1 cellular context compared by ENCODE assay signal in the genomic region with DNA sequence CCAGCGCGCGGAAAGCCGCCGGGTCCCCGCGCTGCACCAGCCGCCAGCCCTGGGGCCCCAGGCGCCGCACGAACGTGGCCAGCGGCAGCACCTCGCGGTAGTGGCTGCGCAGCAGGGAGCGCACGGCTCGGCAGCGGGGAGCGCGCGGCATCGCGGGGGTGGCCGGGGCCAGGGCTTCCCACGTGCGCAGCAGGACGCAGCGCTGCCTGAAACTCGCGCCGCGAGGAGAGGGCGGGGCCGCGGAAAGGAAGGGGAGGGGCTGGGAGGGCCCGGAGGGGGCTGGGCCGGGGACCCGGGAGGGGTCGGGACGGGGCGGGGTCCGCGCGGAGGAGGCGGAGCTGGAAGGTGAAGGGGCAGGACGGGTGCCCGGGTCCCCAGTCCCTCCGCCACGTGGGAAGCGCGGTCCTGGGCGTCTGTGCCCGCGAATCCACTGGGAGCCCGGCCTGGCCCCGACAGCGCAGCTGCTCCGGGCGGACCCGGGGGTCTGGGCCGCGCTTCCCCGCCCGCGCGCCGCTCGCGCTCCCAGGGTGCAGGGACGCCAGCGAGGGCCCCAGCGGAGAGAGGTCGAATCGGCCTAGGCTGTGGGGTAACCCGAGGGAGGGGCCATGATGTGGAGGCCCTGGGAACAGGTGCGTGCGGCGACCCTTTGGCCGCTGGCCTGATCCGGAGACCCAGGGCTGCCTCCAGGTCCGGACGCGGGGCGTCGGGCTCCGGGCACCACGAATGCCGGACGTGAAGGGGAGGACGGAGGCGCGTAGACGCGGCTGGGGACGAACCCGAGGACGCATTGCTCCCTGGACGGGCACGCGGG.
TF ChIP-seq lines count a peak whose summit lies in the region.

A gene (minus strand): TSS at position 230 of the 811 bp plus-strand sequence. CDS start 79 bp downstream, at position 151.

TF ChIP-seq in WTC11, 78 proteins besides CTCF, POLR2A, EP300 and RAD21 (continued from another document and continues in another):
- TF ChIP-seq, protein P1, sequence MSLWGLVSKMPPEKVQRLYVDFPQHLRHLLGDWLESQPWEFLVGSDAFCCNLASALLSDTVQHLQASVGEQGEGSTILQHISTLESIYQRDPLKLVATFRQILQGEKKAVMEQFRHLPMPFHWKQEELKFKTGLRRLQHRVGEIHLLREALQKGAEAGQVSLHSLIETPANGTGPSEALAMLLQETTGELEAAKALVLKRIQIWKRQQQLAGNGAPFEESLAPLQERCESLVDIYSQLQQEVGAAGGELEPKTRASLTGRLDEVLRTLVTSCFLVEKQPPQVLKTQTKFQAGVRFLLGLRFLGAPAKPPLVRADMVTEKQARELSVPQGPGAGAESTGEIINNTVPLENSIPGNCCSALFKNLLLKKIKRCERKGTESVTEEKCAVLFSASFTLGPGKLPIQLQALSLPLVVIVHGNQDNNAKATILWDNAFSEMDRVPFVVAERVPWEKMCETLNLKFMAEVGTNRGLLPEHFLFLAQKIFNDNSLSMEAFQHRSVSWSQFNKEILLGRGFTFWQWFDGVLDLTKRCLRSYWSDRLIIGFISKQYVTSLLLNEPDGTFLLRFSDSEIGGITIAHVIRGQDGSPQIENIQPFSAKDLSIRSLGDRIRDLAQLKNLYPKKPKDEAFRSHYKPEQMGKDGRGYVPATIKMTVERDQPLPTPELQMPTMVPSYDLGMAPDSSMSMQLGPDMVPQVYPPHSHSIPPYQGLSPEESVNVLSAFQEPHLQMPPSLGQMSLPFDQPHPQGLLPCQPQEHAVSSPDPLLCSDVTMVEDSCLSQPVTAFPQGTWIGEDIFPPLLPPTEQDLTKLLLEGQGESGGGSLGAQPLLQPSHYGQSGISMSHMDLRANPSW (CRISPR knock-in tag; conservative IDR thresholded peaks at IDR 0.05; ENCODE audit: low read depth): 0 out of 2 replicates have a peak, but pooled peaks have one; percentile 43
- no peak for TF ChIP-seq MXD4 (CRISPR knock-in tag; IDR thresholded peaks at IDR 0.05; ENCODE audit: borderline replicate concordance)
- TF ChIP-seq EMX1 (CRISPR knock-in tag; IDR thresholded peaks at IDR 0.05): no peak
- TF ChIP-seq SMAD3 (CRISPR knock-in tag; IDR thresholded peaks at IDR 0.05; ENCODE audit: borderline replicate concordance): no peak
- TF ChIP-seq RELA (CRISPR knock-in tag; IDR thresholded peaks at IDR 0.05; ENCODE audit: borderline replicate concordance): peak; percentile 40; the same call in 1 of the 2 replicates
- TF ChIP-seq, protein P2, sequence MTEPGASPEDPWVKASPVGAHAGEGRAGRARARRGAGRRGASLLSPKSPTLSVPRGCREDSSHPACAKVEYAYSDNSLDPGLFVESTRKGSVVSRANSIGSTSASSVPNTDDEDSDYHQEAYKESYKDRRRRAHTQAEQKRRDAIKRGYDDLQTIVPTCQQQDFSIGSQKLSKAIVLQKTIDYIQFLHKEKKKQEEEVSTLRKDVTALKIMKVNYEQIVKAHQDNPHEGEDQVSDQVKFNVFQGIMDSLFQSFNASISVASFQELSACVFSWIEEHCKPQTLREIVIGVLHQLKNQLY (CRISPR knock-in tag; IDR thresholded peaks at IDR 0.05): no peak
- TF ChIP-seq JUN (CRISPR knock-in tag; IDR thresholded peaks at IDR 0.05): no peak
- TF ChIP-seq, protein P3, sequence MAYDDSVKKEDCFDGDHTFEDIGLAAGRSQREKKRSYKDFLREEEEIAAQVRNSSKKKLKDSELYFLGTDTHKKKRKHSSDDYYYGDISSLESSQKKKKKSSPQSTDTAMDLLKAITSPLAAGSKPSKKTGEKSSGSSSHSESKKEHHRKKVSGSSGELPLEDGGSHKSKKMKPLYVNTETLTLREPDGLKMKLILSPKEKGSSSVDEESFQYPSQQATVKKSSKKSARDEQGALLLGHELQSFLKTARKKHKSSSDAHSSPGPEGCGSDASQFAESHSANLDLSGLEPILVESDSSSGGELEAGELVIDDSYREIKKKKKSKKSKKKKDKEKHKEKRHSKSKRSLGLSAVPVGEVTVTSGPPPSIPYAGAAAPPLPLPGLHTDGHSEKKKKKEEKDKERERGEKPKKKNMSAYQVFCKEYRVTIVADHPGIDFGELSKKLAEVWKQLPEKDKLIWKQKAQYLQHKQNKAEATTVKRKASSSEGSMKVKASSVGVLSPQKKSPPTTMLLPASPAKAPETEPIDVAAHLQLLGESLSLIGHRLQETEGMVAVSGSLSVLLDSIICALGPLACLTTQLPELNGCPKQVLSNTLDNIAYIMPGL (CRISPR knock-in tag; IDR thresholded peaks at IDR 0.05): 0 out of 2 replicates have a peak, but pooled peaks have one; percentile 19
- peak; percentile 63; the same call in 1 of the 2 replicates for TF ChIP-seq SP1 (CRISPR knock-in tag; conservative IDR thresholded peaks at IDR 0.05)
- TF ChIP-seq OVOL2 (CRISPR knock-in tag; IDR thresholded peaks at IDR 0.05; ENCODE audit: borderline replicate concordance): no peak
- TF ChIP-seq, protein P4, sequence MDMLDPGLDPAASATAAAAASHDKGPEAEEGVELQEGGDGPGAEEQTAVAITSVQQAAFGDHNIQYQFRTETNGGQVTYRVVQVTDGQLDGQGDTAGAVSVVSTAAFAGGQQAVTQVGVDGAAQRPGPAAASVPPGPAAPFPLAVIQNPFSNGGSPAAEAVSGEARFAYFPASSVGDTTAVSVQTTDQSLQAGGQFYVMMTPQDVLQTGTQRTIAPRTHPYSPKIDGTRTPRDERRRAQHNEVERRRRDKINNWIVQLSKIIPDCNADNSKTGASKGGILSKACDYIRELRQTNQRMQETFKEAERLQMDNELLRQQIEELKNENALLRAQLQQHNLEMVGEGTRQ (CRISPR knock-in tag; IDR thresholded peaks at IDR 0.05): peak; percentile 50; the same call in 1 of the 2 replicates
- TF ChIP-seq ESRRA (CRISPR knock-in tag; IDR thresholded peaks at IDR 0.05; ENCODE audit: borderline replicate concordance): no peak
- TF ChIP-seq, protein P5, sequence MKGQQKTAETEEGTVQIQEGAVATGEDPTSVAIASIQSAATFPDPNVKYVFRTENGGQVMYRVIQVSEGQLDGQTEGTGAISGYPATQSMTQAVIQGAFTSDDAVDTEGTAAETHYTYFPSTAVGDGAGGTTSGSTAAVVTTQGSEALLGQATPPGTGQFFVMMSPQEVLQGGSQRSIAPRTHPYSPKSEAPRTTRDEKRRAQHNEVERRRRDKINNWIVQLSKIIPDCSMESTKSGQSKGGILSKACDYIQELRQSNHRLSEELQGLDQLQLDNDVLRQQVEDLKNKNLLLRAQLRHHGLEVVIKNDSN (CRISPR knock-in tag; IDR thresholded peaks at IDR 0.05): no peak
- no peak for TF ChIP-seq TEAD4 (CRISPR knock-in tag; IDR thresholded peaks at IDR 0.05)
- TF ChIP-seq, protein P6, sequence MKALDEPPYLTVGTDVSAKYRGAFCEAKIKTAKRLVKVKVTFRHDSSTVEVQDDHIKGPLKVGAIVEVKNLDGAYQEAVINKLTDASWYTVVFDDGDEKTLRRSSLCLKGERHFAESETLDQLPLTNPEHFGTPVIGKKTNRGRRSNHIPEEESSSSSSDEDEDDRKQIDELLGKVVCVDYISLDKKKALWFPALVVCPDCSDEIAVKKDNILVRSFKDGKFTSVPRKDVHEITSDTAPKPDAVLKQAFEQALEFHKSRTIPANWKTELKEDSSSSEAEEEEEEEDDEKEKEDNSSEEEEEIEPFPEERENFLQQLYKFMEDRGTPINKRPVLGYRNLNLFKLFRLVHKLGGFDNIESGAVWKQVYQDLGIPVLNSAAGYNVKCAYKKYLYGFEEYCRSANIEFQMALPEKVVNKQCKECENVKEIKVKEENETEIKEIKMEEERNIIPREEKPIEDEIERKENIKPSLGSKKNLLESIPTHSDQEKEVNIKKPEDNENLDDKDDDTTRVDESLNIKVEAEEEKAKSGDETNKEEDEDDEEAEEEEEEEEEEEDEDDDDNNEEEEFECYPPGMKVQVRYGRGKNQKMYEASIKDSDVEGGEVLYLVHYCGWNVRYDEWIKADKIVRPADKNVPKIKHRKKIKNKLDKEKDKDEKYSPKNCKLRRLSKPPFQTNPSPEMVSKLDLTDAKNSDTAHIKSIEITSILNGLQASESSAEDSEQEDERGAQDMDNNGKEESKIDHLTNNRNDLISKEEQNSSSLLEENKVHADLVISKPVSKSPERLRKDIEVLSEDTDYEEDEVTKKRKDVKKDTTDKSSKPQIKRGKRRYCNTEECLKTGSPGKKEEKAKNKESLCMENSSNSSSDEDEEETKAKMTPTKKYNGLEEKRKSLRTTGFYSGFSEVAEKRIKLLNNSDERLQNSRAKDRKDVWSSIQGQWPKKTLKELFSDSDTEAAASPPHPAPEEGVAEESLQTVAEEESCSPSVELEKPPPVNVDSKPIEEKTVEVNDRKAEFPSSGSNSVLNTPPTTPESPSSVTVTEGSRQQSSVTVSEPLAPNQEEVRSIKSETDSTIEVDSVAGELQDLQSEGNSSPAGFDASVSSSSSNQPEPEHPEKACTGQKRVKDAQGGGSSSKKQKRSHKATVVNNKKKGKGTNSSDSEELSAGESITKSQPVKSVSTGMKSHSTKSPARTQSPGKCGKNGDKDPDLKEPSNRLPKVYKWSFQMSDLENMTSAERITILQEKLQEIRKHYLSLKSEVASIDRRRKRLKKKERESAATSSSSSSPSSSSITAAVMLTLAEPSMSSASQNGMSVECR (CRISPR knock-in tag; IDR thresholded peaks at IDR 0.05; ENCODE audit: borderline replicate concordance): peak; percentile 15; the same call in 1 of the 2 replicates
- TF ChIP-seq, protein P7, sequence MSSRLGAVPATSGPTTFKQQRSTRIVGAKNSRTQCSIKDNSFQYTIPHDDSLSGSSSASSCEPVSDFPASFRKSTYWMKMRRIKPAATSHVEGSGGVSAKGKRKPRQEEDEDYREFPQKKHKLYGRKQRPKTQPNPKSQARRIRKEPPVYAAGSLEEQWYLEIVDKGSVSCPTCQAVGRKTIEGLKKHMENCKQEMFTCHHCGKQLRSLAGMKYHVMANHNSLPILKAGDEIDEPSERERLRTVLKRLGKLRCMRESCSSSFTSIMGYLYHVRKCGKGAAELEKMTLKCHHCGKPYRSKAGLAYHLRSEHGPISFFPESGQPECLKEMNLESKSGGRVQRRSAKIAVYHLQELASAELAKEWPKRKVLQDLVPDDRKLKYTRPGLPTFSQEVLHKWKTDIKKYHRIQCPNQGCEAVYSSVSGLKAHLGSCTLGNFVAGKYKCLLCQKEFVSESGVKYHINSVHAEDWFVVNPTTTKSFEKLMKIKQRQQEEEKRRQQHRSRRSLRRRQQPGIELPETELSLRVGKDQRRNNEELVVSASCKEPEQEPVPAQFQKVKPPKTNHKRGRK (CRISPR knock-in tag; IDR thresholded peaks at IDR 0.05; ENCODE audit: borderline replicate concordance): no peak
- TF ChIP-seq ZNF416 (CRISPR knock-in tag; IDR thresholded peaks at IDR 0.05): no peak
- TF ChIP-seq, protein P8, sequence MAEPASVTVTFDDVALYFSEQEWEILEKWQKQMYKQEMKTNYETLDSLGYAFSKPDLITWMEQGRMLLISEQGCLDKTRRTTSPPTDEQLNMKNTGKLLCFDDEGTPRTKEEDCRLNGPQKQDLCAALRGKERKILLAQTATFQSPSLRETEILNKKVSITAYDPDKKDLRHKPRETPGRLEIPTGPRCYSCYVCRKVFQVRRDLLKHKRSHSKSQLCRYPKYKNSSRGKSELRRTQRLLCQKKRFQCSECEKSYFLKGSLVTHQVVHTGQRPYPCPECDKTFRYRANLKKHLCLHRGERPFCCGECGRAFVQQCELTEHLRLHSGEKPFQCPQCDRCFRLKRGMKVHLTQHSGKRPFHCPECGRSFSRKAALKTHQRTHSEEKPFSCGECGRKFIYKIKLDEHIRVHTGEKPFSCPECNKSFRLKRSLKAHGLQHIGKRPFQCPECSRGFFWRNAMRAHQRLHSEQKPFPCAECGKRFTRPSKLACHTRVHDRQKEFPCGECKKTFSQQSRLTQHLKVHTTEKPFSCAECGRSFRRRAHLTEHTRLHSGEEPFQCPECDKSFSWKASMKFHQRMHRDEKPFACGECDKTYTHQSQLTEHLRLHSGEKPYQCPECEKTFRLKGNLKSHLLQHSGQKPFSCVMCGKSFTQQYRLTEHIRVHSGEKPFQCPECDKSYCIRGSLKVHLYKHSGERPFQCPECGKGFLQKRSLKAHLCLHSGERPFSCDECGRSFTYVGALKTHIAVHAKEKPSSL (CRISPR knock-in tag; conservative IDR thresholded peaks at IDR 0.05): no peak
- no peak for TF ChIP-seq ZNF396 (CRISPR knock-in tag; IDR thresholded peaks at IDR 0.05; ENCODE audit: borderline replicate concordance)
- TF ChIP-seq, protein P9, sequence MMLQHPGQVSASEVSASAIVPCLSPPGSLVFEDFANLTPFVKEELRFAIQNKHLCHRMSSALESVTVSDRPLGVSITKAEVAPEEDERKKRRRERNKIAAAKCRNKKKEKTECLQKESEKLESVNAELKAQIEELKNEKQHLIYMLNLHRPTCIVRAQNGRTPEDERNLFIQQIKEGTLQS (CRISPR knock-in tag; conservative IDR thresholded peaks at IDR 0.05): no peak
- no peak for TF ChIP-seq ZNF219 (CRISPR knock-in tag; IDR thresholded peaks at IDR 0.05; ENCODE audit: borderline replicate concordance)
- no peak for TF ChIP-seq RORB (CRISPR knock-in tag; IDR thresholded peaks at IDR 0.05)
- TF ChIP-seq, protein P10, sequence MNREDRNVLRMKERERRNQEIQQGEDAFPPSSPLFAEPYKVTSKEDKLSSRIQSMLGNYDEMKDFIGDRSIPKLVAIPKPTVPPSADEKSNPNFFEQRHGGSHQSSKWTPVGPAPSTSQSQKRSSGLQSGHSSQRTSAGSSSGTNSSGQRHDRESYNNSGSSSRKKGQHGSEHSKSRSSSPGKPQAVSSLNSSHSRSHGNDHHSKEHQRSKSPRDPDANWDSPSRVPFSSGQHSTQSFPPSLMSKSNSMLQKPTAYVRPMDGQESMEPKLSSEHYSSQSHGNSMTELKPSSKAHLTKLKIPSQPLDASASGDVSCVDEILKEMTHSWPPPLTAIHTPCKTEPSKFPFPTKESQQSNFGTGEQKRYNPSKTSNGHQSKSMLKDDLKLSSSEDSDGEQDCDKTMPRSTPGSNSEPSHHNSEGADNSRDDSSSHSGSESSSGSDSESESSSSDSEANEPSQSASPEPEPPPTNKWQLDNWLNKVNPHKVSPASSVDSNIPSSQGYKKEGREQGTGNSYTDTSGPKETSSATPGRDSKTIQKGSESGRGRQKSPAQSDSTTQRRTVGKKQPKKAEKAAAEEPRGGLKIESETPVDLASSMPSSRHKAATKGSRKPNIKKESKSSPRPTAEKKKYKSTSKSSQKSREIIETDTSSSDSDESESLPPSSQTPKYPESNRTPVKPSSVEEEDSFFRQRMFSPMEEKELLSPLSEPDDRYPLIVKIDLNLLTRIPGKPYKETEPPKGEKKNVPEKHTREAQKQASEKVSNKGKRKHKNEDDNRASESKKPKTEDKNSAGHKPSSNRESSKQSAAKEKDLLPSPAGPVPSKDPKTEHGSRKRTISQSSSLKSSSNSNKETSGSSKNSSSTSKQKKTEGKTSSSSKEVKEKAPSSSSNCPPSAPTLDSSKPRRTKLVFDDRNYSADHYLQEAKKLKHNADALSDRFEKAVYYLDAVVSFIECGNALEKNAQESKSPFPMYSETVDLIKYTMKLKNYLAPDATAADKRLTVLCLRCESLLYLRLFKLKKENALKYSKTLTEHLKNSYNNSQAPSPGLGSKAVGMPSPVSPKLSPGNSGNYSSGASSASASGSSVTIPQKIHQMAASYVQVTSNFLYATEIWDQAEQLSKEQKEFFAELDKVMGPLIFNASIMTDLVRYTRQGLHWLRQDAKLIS (CRISPR knock-in tag; IDR thresholded peaks at IDR 0.05; ENCODE audit: borderline replicate concordance): no peak
- TF ChIP-seq NFE2L1 (CRISPR knock-in tag; IDR thresholded peaks at IDR 0.05): no peak; the same call in 1 of the 2 replicates
